Comparison of ENCODE assay signal across 8 cellular contexts in the genomic region with DNA sequence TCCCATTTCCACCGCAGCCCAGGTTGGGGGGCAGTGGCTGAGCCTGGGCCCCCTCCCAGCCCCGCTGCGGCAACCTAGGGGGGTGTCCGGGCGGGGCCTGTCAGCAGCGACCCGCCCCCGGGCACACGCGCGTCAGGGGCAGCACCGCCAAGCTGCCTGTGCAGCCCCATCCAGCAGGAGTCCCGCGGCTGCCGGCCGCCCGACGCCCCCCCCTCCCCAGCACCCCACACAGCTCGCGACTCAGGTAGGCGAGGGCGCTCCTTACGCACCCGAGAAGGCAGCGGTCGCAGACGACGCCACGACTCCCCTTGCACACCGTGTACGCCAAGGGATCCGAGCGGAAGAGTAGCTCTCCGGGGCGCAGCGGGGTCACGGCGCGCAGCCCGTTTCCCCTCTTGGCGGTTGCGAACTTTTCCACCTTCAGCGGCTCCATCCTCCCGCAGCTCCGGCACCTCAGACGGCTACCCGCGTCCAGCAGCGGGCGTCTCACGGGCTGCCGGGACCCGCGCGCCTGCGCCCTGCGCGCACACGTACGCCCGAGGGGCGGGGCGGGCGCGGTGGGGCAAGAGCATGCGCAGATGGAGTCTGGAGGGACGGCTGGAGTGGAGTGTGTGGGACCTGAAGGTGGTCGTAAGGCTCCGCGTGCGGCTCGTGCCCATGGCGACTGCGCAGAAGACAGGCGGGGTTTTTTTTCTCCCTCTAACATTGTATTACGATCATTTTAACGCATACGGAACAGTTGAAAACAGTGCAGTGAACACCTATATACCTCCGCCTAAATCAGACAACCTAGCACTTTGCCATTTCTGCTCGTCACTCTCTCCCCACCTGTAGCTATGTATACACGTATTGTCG. TPM values are rescaled to one million over a fixed set of nuclear protein-coding genes. Genes with fewer than 3 reads are reported as not detected.
DNase-seq lines count a peak whose midpoint lies in the region; ATAC-seq and TF ChIP-seq lines count a peak whose summit lies in the region.

Gene SMYD3, minus strand, starts transcription at position 495 of the 855 bp plus-strand sequence.

- H3K36me3 ChIP-seq in GM06990 (ENCODE audit: control insufficient read depth, insufficient read depth, low read length) (no peaks in the 10 kb centered on the region), HCT116 (ENCODE audit: control insufficient read depth in 1 of 2, insufficient read depth in 2 of 2, low read length in 2 of 2) (no peaks in the 10 kb centered on the region; a peak in 1 of 4 replicates), MM.1S (replicated peaks; ENCODE audit: insufficient read depth, low read length) (no peaks in the 10 kb centered on the region), SK-N-MC (ENCODE audit: insufficient read depth, low read length) (no peaks in the 10 kb centered on the region), parathyroid adenoma (ENCODE audit: control insufficient read depth, insufficient read depth, low read length) (no peaks in the 10 kb centered on the region), tibial artery (no peaks in the 10 kb centered on the region)

- H3K9me3 Mint-ChIP-seq in activated naive CD4-positive, alpha-beta T cell treated with anti-CD3 and anti-CD28 coated beads, Interleukin-2, amount 10 ng/mL, durations not matched to agents 7 days and 5 days = no peaks in the 10 kb centered on the region

- peaks cover 14% of the 10 kb centered on the region for H3K36me3 Mint-ChIP-seq in activated naive CD4-positive, alpha-beta T cell treated with anti-CD3 and anti-CD28 coated beads, Interleukin-2, amount 10 ng/mL, durations not matched to agents 7 days and 5 days

- peaks cover 0 to 13% of the 10 kb centered on the region in 2 experiments; a peak in 2 of 4 replicates for H3K4me1 ChIP-seq in HCT116 (ENCODE audit: control insufficient read depth in 1 of 2, insufficient read depth in 2 of 2, low read length in 2 of 2)
- H3K4me1 ChIP-seq in MM.1S (ENCODE audit: low read length) = peaks cover 7% of the 10 kb centered on the region
- no peaks in the 10 kb centered on the region for H3K4me1 ChIP-seq in parathyroid adenoma
- H3K4me1 ChIP-seq in tibial artery = peaks cover 0 to 13% (median 9%) of the 10 kb centered on the region in 4 donors

- no peaks in the 10 kb centered on the region for H3K79me2 ChIP-seq in HCT116 (ENCODE audit: insufficient read depth, low read length)
- peaks cover 8% of the 10 kb centered on the region for H3K79me2 ChIP-seq in MM.1S (ENCODE audit: low read length)
- no peaks in the 10 kb centered on the region for H3K79me2 ChIP-seq in parathyroid adenoma

- peak within 1 kb of the TSS; percentile 89 for H3K4me2 ChIP-seq in HCT116 (ENCODE audit: low read length)
- H3K4me2 ChIP-seq in MM.1S (ENCODE audit: low read depth, low read length) = peak within 1 kb of the TSS; percentile 90
- peak within 1 kb of the TSS; percentile 86 for H3K4me2 ChIP-seq in parathyroid adenoma (ENCODE audit: low read length)

- TF ChIP-seq RAD21 in HCT116 (IDR thresholded peaks at IDR 0.05; ENCODE audit: low read depth) = no peak

- H3K4me3 ChIP-seq in GM06990 (replicated peaks; ENCODE audit: low read depth, low read length) (peak within 1 kb of the TSS; percentile 78), HCT116 (replicated peaks in 1 of 2; ENCODE audit: low read depth in 1 of 2, low read length in 2 of 2) (peak within 1 kb of the TSS; percentile 82 to 85), MM.1S (ENCODE audit: low read length) (peak within 1 kb of the TSS; percentile 95), SK-N-MC (peak within 1 kb of the TSS; percentile 95), parathyroid adenoma (ENCODE audit: low read depth, low read length) (peak within 1 kb of the TSS; percentile 63), tibial artery (peak within 1 kb of the TSS; percentile 91 to 95)

- peak within 1 kb of the TSS; percentile 65 for H3K9ac ChIP-seq in HCT116 (ENCODE audit: low read length)
- H3K9ac ChIP-seq in MM.1S (ENCODE audit: low read length) = peak within 1 kb of the TSS; percentile 59
- peak within 1 kb of the TSS; percentile 49 for H3K9ac ChIP-seq in SK-N-MC (ENCODE audit: insufficient read length)
- no peak within 1 kb of the TSS for H3K9ac ChIP-seq in parathyroid adenoma

- peak within 1 kb of the TSS; percentile 83 for H3K4me3 Mint-ChIP-seq in activated naive CD4-positive, alpha-beta T cell treated with anti-CD3 and anti-CD28 coated beads, Interleukin-2, amount 10 ng/mL, durations not matched to agents 7 days and 5 days

- no peaks in the 10 kb centered on the region for H3K27me3 Mint-ChIP-seq in activated naive CD4-positive, alpha-beta T cell treated with anti-CD3 and anti-CD28 coated beads, Interleukin-2, amount 10 ng/mL, durations not matched to agents 7 days and 5 days

- CTCF ChIA-PET in HCT116 (lab: Charles Lee) = interaction anchor here (0.6 kb wide), 1 partner anchor 109 kb away, joined by 5 read pairs; no protein-coding TSS in a partner anchor
- CTCF ChIA-PET in activated naive CD4-positive, alpha-beta T cell treated with anti-CD3 and anti-CD28 coated beads, Interleukin-2, amount 10 ng/mL, durations not matched to agents 7 days and 5 days (lab: Charles Lee) = interaction anchor here (0.6 to 1.5 kb wide), 3 partner anchors 16 to 137 kb away, joined by 3 to 5 read pairs (median 3); no protein-coding TSS in a partner anchor

- H3K9me2 ChIP-seq in HCT116 (ENCODE audit: insufficient read depth) = no peaks in the 10 kb centered on the region
- no peaks in the 10 kb centered on the region for H3K9me2 ChIP-seq in MM.1S (replicated peaks; ENCODE audit: insufficient read depth, low read length)

- RAD21 ChIA-PET in HCT116 (lab: Charles Lee; ENCODE audit: low non-redundant PET in 1 of 2, low total read pairs in 2 of 2, uncharacterized antibody in 2 of 2, unreplicated experiment in 2 of 2) = interaction anchor here in 1 of 2 experiments (0.7 kb wide), 1 partner anchor 242 kb away, joined by 6 read pairs; no protein-coding TSS in a partner anchor

- TF ChIP-seq CTCF in GM06990 (IDR thresholded peaks at IDR 0.05; ENCODE audit: insufficient read depth, low read length, poor library complexity, severe bottlenecking) (peak; percentile 20), HCT116 (IDR thresholded peaks at IDR 0.05 in 2 of 3, conservative IDR thresholded peaks at IDR 0.05 in 1 of 3; ENCODE audit: borderline replicate concordance in 1 of 3, insufficient read depth in 1 of 3, low read depth in 2 of 3, low read length in 2 of 3) (no peak), MM.1S (IDR thresholded peaks at IDR 0.05; ENCODE audit: low read length) (peak; percentile 21; the same call in 1 of the 2 replicates), parathyroid adenoma (IDR thresholded peaks at IDR 0.05) (no peak), tibial artery (IDR thresholded peaks at IDR 0.05) (peak in 1 of 2 experiments; percentile 4)

- no peaks in the 10 kb centered on the region for H3F3A ChIP-seq in MM.1S (ENCODE audit: insufficient read depth, low read length)

- H3K27ac ChIP-seq in HCT116 (ENCODE audit: low read depth, low read length) = peak within 1 kb of the TSS; percentile 33; the same call in 1 of the 2 replicates
- H3K27ac ChIP-seq in MM.1S (ENCODE audit: low read length) = no peak within 1 kb of the TSS
- no peak within 1 kb of the TSS for H3K27ac ChIP-seq in SK-N-MC
- no peak within 1 kb of the TSS for H3K27ac ChIP-seq in parathyroid adenoma
- peak within 1 kb of the TSS; percentile 59 to 71 for H3K27ac ChIP-seq in tibial artery

- intact Hi-C loops in HCT116 (cut with micrococcal nuclease) (no loop called here), head of caudate nucleus (cut with DNase I) (loop anchor here (10.0 kb wide), 1 partner anchor 188 kb away; no protein-coding TSS in a partner anchor), tibial artery (cut with DNase I; ENCODE audit: low total_unique reads) (loop anchor here (10.0 kb wide), 1 partner anchor 58 kb away; the partner anchor contains the start of genes CNST and TFB2M)

- BruUV-seq in HCT116 (replicated peaks; lab: Mats Ljungman, UMichigan) = no TSS peak

- peak within 1 kb of the TSS; percentile 80 for H2AFZ ChIP-seq in HCT116 (ENCODE audit: low read depth, low read length, poor library complexity, severe bottlenecking)
- peak within 1 kb of the TSS; percentile 88 for H2AFZ ChIP-seq in MM.1S (ENCODE audit: low read length)
- peak within 1 kb of the TSS; percentile 86 for H2AFZ ChIP-seq in parathyroid adenoma

- peaks cover 32% of the 10 kb centered on the region for H3K4me1 Mint-ChIP-seq in activated naive CD4-positive, alpha-beta T cell treated with anti-CD3 and anti-CD28 coated beads, Interleukin-2, amount 10 ng/mL, durations not matched to agents 7 days and 5 days

- no peak for TF ChIP-seq POLR2A in HCT116 (IDR thresholded peaks at IDR 0.05; ENCODE audit: borderline replicate concordance, extremely low read depth, insufficient read depth, insufficient read length)

- POLR2A ChIA-PET in HCT116 (lab: Charles Lee) = no interaction called here

- no peaks in the 10 kb centered on the region for H3K9me3 ChIP-seq in HCT116 (ENCODE audit: control insufficient read depth in 1 of 2, insufficient read depth in 1 of 2, low read depth in 1 of 2, low read length in 2 of 2)
- H3K9me3 ChIP-seq in MM.1S (replicated peaks; ENCODE audit: insufficient read depth, low read length) = no peaks in the 10 kb centered on the region
- H3K9me3 ChIP-seq in SK-N-MC (ENCODE audit: low read depth, low read length) = no peaks in the 10 kb centered on the region
- no peaks in the 10 kb centered on the region for H3K9me3 ChIP-seq in parathyroid adenoma (ENCODE audit: control insufficient read depth, low read length)
- H3K9me3 ChIP-seq in tibial artery = no peaks in the 10 kb centered on the region

- H3K27me3 ChIP-seq in GM06990 (replicated peaks; ENCODE audit: control insufficient read depth, insufficient read depth, low read length) (no peaks in the 10 kb centered on the region), HCT116 (ENCODE audit: insufficient read depth, low read length) (no peaks in the 10 kb centered on the region), MM.1S (replicated peaks; ENCODE audit: insufficient read depth, low read length) (no peaks in the 10 kb centered on the region), parathyroid adenoma (ENCODE audit: control insufficient read depth, insufficient read depth, low read length) (no peaks in the 10 kb centered on the region), tibial artery (no peaks in the 10 kb centered on the region)

- H3K27ac Mint-ChIP-seq in activated naive CD4-positive, alpha-beta T cell treated with anti-CD3 and anti-CD28 coated beads, Interleukin-2, amount 10 ng/mL, durations not matched to agents 7 days and 5 days = peak within 1 kb of the TSS; percentile 70

- H4K20me1 ChIP-seq in HCT116 (ENCODE audit: insufficient read depth) (no peaks in the 10 kb centered on the region), MM.1S (ENCODE audit: insufficient read depth, low read length) (no peaks in the 10 kb centered on the region)

- peak; percentile 94 for ATAC-seq in HCT116

- DNase-seq in GM06990 (ENCODE audit: extremely low read depth, insufficient read length) (peak; percentile 90), HCT116 (ENCODE audit: low read depth, low spot score) (peak; percentile 40), MM.1S (peak; percentile 91), SK-N-MC (ENCODE audit: low read depth, low spot score) (no peak), head of caudate nucleus (peak; percentile 33 to 88 (median 78)), tibial artery (peak in 1 of 2 donors; percentile 45)
- DNase-seq in activated naive CD4-positive, alpha-beta T cell treated with anti-CD3 and anti-CD28 coated beads, Interleukin-2, amount 10 ng/mL, durations not matched to agents 7 days and 5 days = peak; percentile 81

RNA-seq across cellular contexts. Expression of gene SMYD3, which starts in this region (rescaled TPM):
- total RNA-seq in HCT116 (2021; ENCODE audit: unreplicated experiment) = 33.6 TPM
- polyA plus RNA-seq in HCT116 (2012) = 29.5 and 38.2 TPM in 2 replicates

Comparison
In these comparisons a context has a peak if more than half of its experiments do, and no peak if none do; other contexts are left out.
1. CTCF ChIP-seq: peak in GM06990 (single experiment) and MM.1S (single experiment); none in HCT116 (0 of 3) and parathyroid adenoma (single experiment).
2. H3K27ac ChIP-seq: peak in HCT116 (single experiment) and tibial artery (2 of 2); none in MM.1S (single experiment), SK-N-MC (single experiment) and parathyroid adenoma (single experiment).
3. Peak in every context shown above with its lines, with median percentiles within 50 percentile points of each other: H3K4me3 ChIP-seq, H2AFZ ChIP-seq and H3K4me2 ChIP-seq.